In the genomic region with DNA sequence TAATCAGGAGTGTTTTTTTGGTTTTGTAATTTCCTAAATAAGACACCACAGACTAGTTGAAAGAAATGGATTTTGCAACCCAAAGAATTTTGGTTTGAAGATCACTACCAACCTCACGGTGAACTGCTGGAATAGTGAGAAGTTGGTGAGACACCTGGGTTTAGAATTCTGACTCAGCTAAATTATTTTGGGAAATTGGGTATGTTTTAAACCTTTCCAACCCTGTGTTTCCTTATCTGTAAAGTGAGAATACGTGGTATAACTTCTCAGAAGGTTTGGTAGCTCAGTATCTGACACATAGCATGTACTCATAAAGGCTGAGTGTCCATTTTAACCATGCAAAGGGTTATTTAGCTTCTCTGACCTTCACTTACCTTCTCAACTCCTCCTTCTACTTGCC, we compare ENCODE assay signal across 9 cellular contexts.
"Had no signal": no experiment of that assay in that cellular context is flagged by ENCODE, and none has a peak within 500 bp of the region (broad histone marks: within the 10 kb centered on the region; RNA-seq: fewer than 3 reads in every experiment).

No MANE protein-coding gene starts in this region.

- H3K36me3 ChIP-seq: HAP-1 had no signal

- H3K9ac ChIP-seq: GM23248 had no signal

- H2AFZ ChIP-seq: GM23248 had no signal

- FAIRE-seq: K562 had no signal

- H3K9me3 ChIP-seq: HAP-1 had no signal

- ATAC-seq: HCT116, K562 had no signal

- H3K27ac ChIP-seq: GM23248, HL-60 had no signal

- H3K4me3 ChIP-seq: GM23248, HAP-1, K562 had no signal

- DNase-seq: GM23248, GOT3, H7, HFFc6, IMR-90 had no signal

- H3K4me1 ChIP-seq: HAP-1 had no signal
